ENCODE assay signal across 14 cellular contexts in genomic region chr11:30326114-30326783, GRCh38. TPM values are rescaled to one million over a fixed set of nuclear protein-coding genes. Genes with fewer than 3 reads are reported as not detected.
DNase-seq lines count a peak whose midpoint lies in the region; ATAC-seq, FAIRE-seq and TF ChIP-seq lines count a peak whose summit lies in the region.
"Had no signal": no experiment of that assay in that cellular context is flagged by ENCODE, and none has a peak within 500 bp of the region (broad histone marks: within the 10 kb centered on the region; RNA-seq: fewer than 3 reads in every experiment).

No MANE protein-coding gene starts in this region.

- H3K9ac ChIP-seq in neuronal stem cell (ENCODE audit: low read depth, low read length, poor library complexity): no peak overlapping the region

- peaks cover 1 to 4% of the 10 kb centered on the region in 2 donors for H3K4me1 ChIP-seq in neuronal stem cell (ENCODE audit: control insufficient read depth in 2 of 2, insufficient read depth in 1 of 2, low read depth in 1 of 2, low read length in 2 of 2)

- peak overlapping the region in 6 of 59 donors; percentile 3 to 11 (median 6) for H3K4me3 ChIP-seq in dorsolateral prefrontal cortex
- H3K4me3 ChIP-seq in neuronal stem cell (ENCODE audit: low read length in 2 of 2): no peak overlapping the region
- H3K4me3 ChIP-seq: stomach had no signal

- no peak overlapping the region for H3K14ac ChIP-seq in neuronal stem cell (ENCODE audit: low read length)

- H3K79me1 ChIP-seq in neuronal stem cell (ENCODE audit: low read depth, low read length): no peaks in the 10 kb centered on the region

- no peak overlapping the region for H2AK5ac ChIP-seq in neuronal stem cell (ENCODE audit: low read depth, low read length)

- H3K18ac ChIP-seq in neuronal stem cell (ENCODE audit: low read length): no peak overlapping the region

- intact Hi-C loops in CD14-positive monocyte (cut with micrococcal nuclease) (no loop called here), dorsolateral prefrontal cortex (cut with DNase I) (no loop called here)
- intact Hi-C loops in activated CD8-positive, alpha-beta T cell treated with anti-CD3 and anti-CD28 coated beads for 36 hours (cut with micrococcal nuclease): no loop called here

- no peak overlapping the region for H3K4ac ChIP-seq in neuronal stem cell (ENCODE audit: low read length)

- no peak overlapping the region for H4K91ac ChIP-seq in neuronal stem cell (ENCODE audit: low read depth, low read length, poor library complexity)

- H3K4me2 ChIP-seq in neuronal stem cell (ENCODE audit: insufficient read depth, low read length, poor library complexity, severe bottlenecking): no peak overlapping the region

- H3K27me3 Mint-ChIP-seq in CD14-positive monocyte (ENCODE audit: low read depth in 3 of 3): no peaks in the 10 kb centered on the region
- H3K27me3 Mint-ChIP-seq in IgD-negative memory B cell: no peaks in the 10 kb centered on the region
- H3K27me3 Mint-ChIP-seq in activated CD8-positive, alpha-beta T cell treated with anti-CD3 and anti-CD28 coated beads for 36 hours: no peaks in the 10 kb centered on the region
- peaks cover 2 to 5% (median 4%) of the 10 kb centered on the region in 3 donors for H3K27me3 Mint-ChIP-seq in immature natural killer cell (ENCODE audit: low read depth in 3 of 3)

- no peak overlapping the region for H2AFZ ChIP-seq in neuronal stem cell (ENCODE audit: low read length)

- no peak overlapping the region for H4K8ac ChIP-seq in neuronal stem cell (ENCODE audit: low read depth, low read length)

- FAIRE-seq in GM19239 (lab: Jason Lieb, UNC): no peak
- FAIRE-seq: frontal cortex had no signal

- DNase-seq in CD14-positive monocyte (ENCODE audit: low spot score) (no peak), immature natural killer cell (no peak), GM19239 (ENCODE audit: insufficient read length, low spot score) (no peak), dorsolateral prefrontal cortex (no peak), neuronal stem cell (ENCODE audit: low spot score) (no peak)
- no peak for DNase-seq in activated CD8-positive, alpha-beta T cell treated with anti-CD3 and anti-CD28 coated beads for 36 hours
- DNase-seq: aorta, DMS53, NCI-H2227 treated with DMSO at 0.1 percent for 48 hours, stomach had no signal

- no peaks in the 10 kb centered on the region for H3K9me3 ChIP-seq in neuronal stem cell (replicated peaks in 1 of 2; ENCODE audit: control insufficient read depth in 2 of 2, insufficient read depth in 1 of 2, low read depth in 1 of 2, low read length in 2 of 2)
- H3K9me3 ChIP-seq: stomach had no signal

- TF ChIP-seq CTCF in CD14-positive monocyte (IDR thresholded peaks at IDR 0.05) (no peak), dorsolateral prefrontal cortex (IDR thresholded peaks at IDR 0.05 in 54 of 56, conservative IDR thresholded peaks at IDR 0.05 in 2 of 56; ENCODE audit: low read depth in 1 of 56, partially characterized antibody in 56 of 56) (no peak)
- TF ChIP-seq CTCF in activated CD8-positive, alpha-beta T cell treated with anti-CD3 and anti-CD28 coated beads for 36 hours (IDR thresholded peaks at IDR 0.05): no peak

- H3K36me3 Mint-ChIP-seq in CD14-positive monocyte (peaks cover 14 to 16% of the 10 kb centered on the region in 2 donors), IgD-negative memory B cell (peaks cover 6% of the 10 kb centered on the region), immature natural killer cell (peaks cover 0 to 1% (median 1%) of the 10 kb centered on the region in 3 donors)
- H3K36me3 Mint-ChIP-seq in activated CD8-positive, alpha-beta T cell treated with anti-CD3 and anti-CD28 coated beads for 36 hours (ENCODE audit: low read depth): peaks cover 32% of the 10 kb centered on the region

- H3K27ac Mint-ChIP-seq in CD14-positive monocyte (peak overlapping the region; percentile 81 to 93 (median 90)), IgD-negative memory B cell (peak overlapping the region; percentile 31 to 100 (median 88)), immature natural killer cell (peak overlapping the region; percentile 80 to 99 (median 88))
- peak overlapping the region; percentile 83 for H3K27ac Mint-ChIP-seq in activated CD8-positive, alpha-beta T cell treated with anti-CD3 and anti-CD28 coated beads for 36 hours

- no peak overlapping the region for H3K23ac ChIP-seq in neuronal stem cell (ENCODE audit: low read depth, low read length, poor library complexity)

- H3K27me3 ChIP-seq in dorsolateral prefrontal cortex (no peaks in the 10 kb centered on the region), neuronal stem cell (ENCODE audit: control insufficient read depth in 3 of 3, insufficient read depth in 3 of 3, low read depth in 1 of 3, low read length in 3 of 3) (no peaks in the 10 kb centered on the region)
- H3K27me3 ChIP-seq: stomach had no signal

- peaks cover 36% of the 10 kb centered on the region for H3K4me1 Mint-ChIP-seq in CD14-positive monocyte
- peaks cover 44 to 55% (median 52%) of the 10 kb centered on the region in 3 donors for H3K4me1 Mint-ChIP-seq in IgD-negative memory B cell
- peaks cover 58% of the 10 kb centered on the region for H3K4me1 Mint-ChIP-seq in activated CD8-positive, alpha-beta T cell treated with anti-CD3 and anti-CD28 coated beads for 36 hours (ENCODE audit: low read depth)
- peaks cover 63 to 85% of the 10 kb centered on the region in 2 donors for H3K4me1 Mint-ChIP-seq in immature natural killer cell

- WGBS in neuronal stem cell (ENCODE audit: extremely low coverage in 2 of 2, insufficient read length in 2 of 2, insufficient replicate concordance in 1 of 2), 2 donors: no CpG with 5 or more reads among the region's 2 CpGs

- H2BK120ac ChIP-seq in neuronal stem cell (ENCODE audit: low read depth, low read length): no peak overlapping the region

- H2BK12ac ChIP-seq in neuronal stem cell (ENCODE audit: low read length): no peak overlapping the region

- H3K9me3 Mint-ChIP-seq in CD14-positive monocyte (peaks cover 0 to 3% (median 0%) of the 10 kb centered on the region in 7 donors), IgD-negative memory B cell (no peaks in the 10 kb centered on the region), immature natural killer cell (no peaks in the 10 kb centered on the region)
- H3K9me3 Mint-ChIP-seq in activated CD8-positive, alpha-beta T cell treated with anti-CD3 and anti-CD28 coated beads for 36 hours: no peaks in the 10 kb centered on the region

- H3K4me3 Mint-ChIP-seq in CD14-positive monocyte (peak overlapping the region in 1 of 2 donors; percentile 66), IgD-negative memory B cell (peak overlapping the region; percentile 13 to 74 (median 34)), immature natural killer cell (peak overlapping the region; percentile 5 to 73 (median 46))
- H3K4me3 Mint-ChIP-seq in activated CD8-positive, alpha-beta T cell treated with anti-CD3 and anti-CD28 coated beads for 36 hours: peak overlapping the region; percentile 44

- no peak overlapping the region for H2BK5ac ChIP-seq in neuronal stem cell (ENCODE audit: low read length)

- no peak for ATAC-seq in activated CD8-positive, alpha-beta T cell treated with anti-CD3 and anti-CD28 coated beads for 36 hours
- ATAC-seq in GM18870 (IDR thresholded peaks at IDR 0.05; ENCODE audit: unreplicated experiment): no peak
- ATAC-seq: HCT116 had no signal

- no peak overlapping the region for H2BK15ac ChIP-seq in neuronal stem cell (ENCODE audit: low read length)

- H3K27ac ChIP-seq in dorsolateral prefrontal cortex (peak overlapping the region in 20 of 59 donors; percentile 6 to 62 (median 32)), neuronal stem cell (replicated peaks; ENCODE audit: low read length) (no peak overlapping the region)

- CTCF ChIA-PET in activated CD8-positive, alpha-beta T cell treated with anti-CD3 and anti-CD28 coated beads for 36 hours (lab: Charles Lee): interaction anchor here (0.8 to 2.2 kb wide), 7 partner anchors 11 to 198 kb away, joined by 3 to 5 read pairs (median 5); no protein-coding TSS in a partner anchor

- POLR2A ChIA-PET in activated CD8-positive, alpha-beta T cell treated with anti-CD3 and anti-CD28 coated beads for 36 hours (lab: Charles Lee): no interaction called here

- H3K36me3 ChIP-seq in neuronal stem cell (replicated peaks in 1 of 2; ENCODE audit: control insufficient read depth in 2 of 2, insufficient read depth in 2 of 2, low read length in 2 of 2): peaks cover 2 to 32% of the 10 kb centered on the region in 2 donors

RNA-seq across cellular contexts. Expression of gene ARL14EP, which starts 3.3 kb away (rescaled TPM):
- polyA plus RNA-seq in CD14-positive monocyte (10 to 100 TPM; 21.2 to 32.2 TPM), IgD-negative memory B cell (90.5 TPM), immature natural killer cell (10 to 100 TPM; 38.6 to 68.6 (median 53.4) TPM)
- total RNA-seq in activated CD8-positive, alpha-beta T cell treated with anti-CD3 and anti-CD28 coated beads for 36 hours: 10 to 100 TPM; 23.3 to 28.3 TPM
- total RNA-seq in dorsolateral prefrontal cortex: 10 to 100 TPM; 22.2 to 62.4 (median 37.3) TPM
- polyA plus RNA-seq in neuronal stem cell (2013, experiment 1 of 2): 38.0 TPM
- 40.2 TPM for polyA plus RNA-seq in neuronal stem cell (2013, experiment 2 of 2)
